Comparison of ENCODE assay signal across 8 cellular contexts in the genomic region with DNA sequence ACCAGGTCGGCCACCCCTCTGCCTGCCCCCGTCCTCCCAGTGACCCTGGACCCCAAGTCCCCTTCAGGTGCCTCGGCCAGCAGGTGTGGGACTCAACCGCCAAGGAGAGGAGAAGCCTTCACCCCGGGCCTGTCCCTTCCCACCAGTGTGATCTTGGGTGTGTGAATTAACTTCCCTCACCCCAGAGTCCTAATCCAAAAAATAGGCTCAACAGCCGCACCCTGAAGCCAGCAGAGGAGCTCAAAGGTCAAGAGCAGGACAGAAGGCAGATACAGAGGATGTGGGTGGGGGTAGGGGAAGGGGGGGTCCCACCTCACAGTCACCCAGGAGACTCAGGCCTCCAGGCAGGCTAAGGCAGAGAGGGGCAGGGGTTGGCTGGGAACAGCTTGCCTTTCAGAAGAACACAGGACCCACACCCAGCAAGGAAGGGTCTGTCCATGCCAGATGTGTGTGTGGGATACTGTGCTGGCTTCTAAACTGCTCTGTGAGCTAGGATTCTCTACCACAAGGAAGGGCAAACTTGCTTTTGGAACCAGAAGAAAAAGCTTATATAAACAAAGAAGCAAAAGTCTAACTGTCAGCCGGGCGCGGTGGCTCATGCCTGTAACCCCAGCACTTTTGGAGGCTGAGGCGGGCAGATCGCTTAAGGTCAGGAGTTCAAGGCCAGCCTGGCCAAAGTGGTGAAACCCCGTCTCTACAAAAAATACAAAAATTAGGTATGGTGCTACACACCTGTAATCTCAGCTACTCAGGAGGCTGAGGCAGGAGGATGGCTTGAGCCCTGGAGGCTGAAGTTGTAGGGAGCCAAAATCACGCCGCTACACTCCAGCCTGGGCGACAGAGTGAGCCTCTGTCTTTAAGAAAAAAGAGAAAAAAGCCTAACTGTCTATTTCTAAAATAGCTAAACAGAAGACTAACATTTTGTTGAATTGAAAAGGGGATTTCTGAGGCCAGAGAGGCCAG. TPM values are rescaled to one million over a fixed set of nuclear protein-coding genes. Genes with fewer than 3 reads are reported as not detected.
DNase-seq lines count a peak whose midpoint lies in the region; ATAC-seq and TF ChIP-seq lines count a peak whose summit lies in the region.

No MANE protein-coding gene starts in this region.

- no peaks in the 10 kb centered on the region for H3K36me3 Mint-ChIP-seq in activated naive CD8-positive, alpha-beta T cell

- H3K9ac ChIP-seq in mucosa of rectum (ENCODE audit: low read depth in 1 of 2, low read length in 2 of 2): peak overlapping the region in 1 of 2 donors; percentile 43

- H3K4me1 Mint-ChIP-seq in activated naive CD8-positive, alpha-beta T cell (ENCODE audit: low read depth): peaks cover 42% of the 10 kb centered on the region

- H3K9me3 ChIP-seq in cardiac muscle cell (ENCODE audit: low read depth): no peaks in the 10 kb centered on the region
- no peaks in the 10 kb centered on the region for H3K9me3 ChIP-seq in mucosa of rectum (ENCODE audit: control insufficient read depth in 2 of 2, low read length in 2 of 2)
- H3K9me3 ChIP-seq in upper lobe of right lung: no peaks in the 10 kb centered on the region

- H3K4me1 ChIP-seq in cardiac muscle cell (ENCODE audit: low read depth) (peaks cover 17% of the 10 kb centered on the region), mucosa of rectum (ENCODE audit: control insufficient read depth in 2 of 2, insufficient read depth in 2 of 2, low read length in 2 of 2) (peaks cover 32 to 41% of the 10 kb centered on the region in 2 donors), upper lobe of right lung (peaks cover 59% of the 10 kb centered on the region)

- H3K4me3 ChIP-seq in cardiac muscle cell (no peak overlapping the region), mucosa of rectum (ENCODE audit: low read length in 2 of 2) (peak overlapping the region in 1 of 2 donors; percentile 56), upper lobe of right lung (peak overlapping the region; percentile 14)

- H3K27ac ChIP-seq in cardiac muscle cell: peak overlapping the region; percentile 62
- peak overlapping the region; percentile 7 to 80 for H3K27ac ChIP-seq in mucosa of rectum (ENCODE audit: low read depth in 2 of 2, low read length in 2 of 2)
- peak overlapping the region; percentile 79 for H3K27ac ChIP-seq in upper lobe of right lung

- no peaks in the 10 kb centered on the region for H3K27me3 ChIP-seq in cardiac muscle cell
- no peaks in the 10 kb centered on the region for H3K27me3 ChIP-seq in mucosa of rectum (ENCODE audit: control insufficient read depth in 2 of 2, insufficient read depth in 2 of 2, low read length in 2 of 2)
- no peaks in the 10 kb centered on the region for H3K27me3 ChIP-seq in upper lobe of right lung

- no peaks in the 10 kb centered on the region for H3K36me3 ChIP-seq in cardiac muscle cell
- H3K36me3 ChIP-seq in mucosa of rectum (ENCODE audit: control insufficient read depth in 2 of 2, insufficient read depth in 2 of 2, low read length in 2 of 2): no peaks in the 10 kb centered on the region
- H3K36me3 ChIP-seq in upper lobe of right lung: no peaks in the 10 kb centered on the region

- DNase-seq in cardiac muscle cell (ENCODE audit: low read depth in 1 of 2, low spot score in 1 of 2) (no peak), left ventricle myocardium superior (no peak), upper lobe of right lung (no peak), putamen (ENCODE audit: low spot score) (no peak)

- H3K27ac Mint-ChIP-seq in activated naive CD8-positive, alpha-beta T cell: peak overlapping the region; percentile 88

- peak overlapping the region; percentile 79 for H3K4me3 Mint-ChIP-seq in activated naive CD8-positive, alpha-beta T cell

- TF ChIP-seq CTCF in cardiac muscle cell (IDR thresholded peaks at IDR 0.05; ENCODE audit: low read depth, low read length) (no peak), upper lobe of right lung (IDR thresholded peaks at IDR 0.05) (no peak)

- intact Hi-C loops in left ventricle myocardium superior (cut with micrococcal nuclease) (no loop called here), upper lobe of right lung (cut with DNase I) (no loop called here)

- H3K27me3 Mint-ChIP-seq in activated naive CD8-positive, alpha-beta T cell: no peaks in the 10 kb centered on the region

- ATAC-seq in left ventricle myocardium superior: no peak
- ATAC-seq in upper lobe of right lung: no peak
- no peak for ATAC-seq in HG02623 (IDR thresholded peaks at IDR 0.05; ENCODE audit: unreplicated experiment)
- no peak for ATAC-seq in GM18520 (IDR thresholded peaks at IDR 0.05; ENCODE audit: unreplicated experiment)

- H3K9me3 Mint-ChIP-seq in activated naive CD8-positive, alpha-beta T cell (ENCODE audit: low read depth): no peaks in the 10 kb centered on the region

RNA-seq across cellular contexts. Expression of a gene that starts 4.6 kb away (rescaled TPM):
- total RNA-seq in cardiac muscle cell (54.5 and 121 TPM in 2 replicates), left ventricle myocardium superior (19.1 TPM), upper lobe of right lung (196 TPM)
- polyA plus RNA-seq in cardiac muscle cell: 32.7 and 49.2 TPM in 2 replicates

RNA-seq across cellular contexts. Expression of a gene that starts 23.2 kb away (rescaled TPM):
- total RNA-seq in cardiac muscle cell: 24.5 and 29.6 TPM in 2 replicates
- polyA plus RNA-seq in cardiac muscle cell: 15.9 and 17.9 TPM in 2 replicates
- 0.97 TPM for total RNA-seq in left ventricle myocardium superior
- 1.0 TPM for total RNA-seq in upper lobe of right lung

RNA-seq across cellular contexts. Expression of a gene that starts 31.3 kb away (rescaled TPM):
- total RNA-seq in cardiac muscle cell: 123 and 140 TPM in 2 replicates
- 169 and 193 TPM in 2 replicates for polyA plus RNA-seq in cardiac muscle cell
- 40.9 TPM for total RNA-seq in left ventricle myocardium superior
- total RNA-seq in upper lobe of right lung: 85.2 TPM

Comparison
In these comparisons a context has a peak if more than half of its experiments do, and no peak if none do; other contexts are left out.
1. RNA of a gene that starts 23.2 kb away (total RNA-seq): 24.5 to 29.6 TPM in cardiac muscle cell; 1.0 TPM in upper lobe of right lung (single experiment) and 0.97 TPM in left ventricle myocardium superior (single experiment); every median in the first group is over 10 times any median in the second.
2. Peak in every context shown above with its lines, with median percentiles within 50 percentile points of each other: H3K27ac ChIP-seq.